In the genomic region with DNA sequence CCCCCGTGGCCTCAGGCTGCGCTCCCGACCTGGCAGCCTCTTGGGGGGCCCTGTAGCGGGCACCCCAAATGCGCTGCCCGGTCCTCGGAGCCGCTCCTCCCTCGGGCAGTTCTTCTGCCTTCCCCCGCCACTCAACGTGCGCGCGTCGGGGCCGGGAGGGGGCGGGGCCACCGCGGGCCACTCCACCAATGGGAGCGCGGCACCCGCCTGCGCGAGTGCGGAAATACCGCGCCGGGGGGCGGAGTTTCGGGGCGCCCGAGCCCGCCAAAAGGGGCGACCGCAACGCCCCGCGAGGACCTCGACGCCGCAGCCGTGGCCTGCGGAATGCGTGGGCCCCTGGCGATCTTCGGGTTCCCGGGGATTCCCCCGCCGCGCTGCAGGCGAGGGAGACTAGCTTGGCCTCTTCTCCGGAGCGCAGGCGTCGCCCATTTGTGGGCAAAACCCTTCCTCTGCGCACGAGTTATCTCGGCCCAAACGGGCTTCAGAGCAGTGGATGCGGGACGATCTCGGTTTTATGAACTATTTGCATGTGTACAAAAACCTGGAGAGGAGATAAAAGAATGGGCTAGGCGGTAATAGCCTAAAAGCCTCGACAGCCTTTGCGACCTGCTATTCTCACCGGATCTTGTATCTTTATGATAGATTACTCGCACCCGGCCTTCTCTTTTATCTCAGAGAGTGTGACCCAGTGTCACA, we compare ENCODE assay signal across 8 cellular contexts. TPM values are rescaled to one million over a fixed set of nuclear protein-coding genes. Genes with fewer than 3 reads are reported as not detected.
DNase-seq lines count a peak whose midpoint lies in the region; ATAC-seq and TF ChIP-seq lines count a peak whose summit lies in the region.

Gene TASOR (minus strand): TSS at position 144 of the 696 bp plus-strand sequence. CDS start 259 bp downstream, outside the sequence.

- CTCF ChIA-PET in CD8-positive, alpha-beta T cell (lab: Charles Lee) = interaction anchor here (0.6 to 1.6 kb wide), 3 partner anchors 10 to 306 kb away, joined by 3 to 5 read pairs (median 5); no protein-coding TSS in a partner anchor

- intact Hi-C loops in CD8-positive, alpha-beta T cell (cut with DNase I, micrococcal nuclease) = loop anchor here (2.0 to 10.0 kb wide), 5 partner anchors 36 to 1324 kb away; partner anchors contain the start of genes CCDC66 (in 1 of the 2), FLNB (in 1 of the 2) and PDE12 (in 1 of the 2)

- no peaks in the 10 kb centered on the region for H3K9me3 Mint-ChIP-seq in CD8-positive, alpha-beta T cell
- H3K9me3 Mint-ChIP-seq in activated T-cell treated with anti-CD3 and anti-CD28 coated beads, Interleukin-2, amount 50 U/mL, for 24 hours = peaks cover 10% of the 10 kb centered on the region

- H3K36me3 Mint-ChIP-seq in CD8-positive, alpha-beta T cell = peaks cover 18% of the 10 kb centered on the region
- H3K36me3 Mint-ChIP-seq in activated T-cell treated with anti-CD3 and anti-CD28 coated beads, Interleukin-2, amount 50 U/mL, for 24 hours (ENCODE audit: low read depth) = peaks cover 53% of the 10 kb centered on the region

- peak within 1 kb of the TSS; percentile 97 for H3K9ac ChIP-seq in mucosa of stomach (ENCODE audit: low read length)

- H3K27me3 Mint-ChIP-seq in CD8-positive, alpha-beta T cell (ENCODE audit: low read depth) = no peaks in the 10 kb centered on the region
- H3K27me3 Mint-ChIP-seq in activated T-cell treated with anti-CD3 and anti-CD28 coated beads, Interleukin-2, amount 50 U/mL, for 24 hours = no peaks in the 10 kb centered on the region

- no peak for TF ChIP-seq CTCF in CD8-positive, alpha-beta T cell (IDR thresholded peaks at IDR 0.05)

- peak; percentile 83 for ATAC-seq in CD8-positive, alpha-beta T cell
- ATAC-seq in GM19328 (IDR thresholded peaks at IDR 0.05; ENCODE audit: unreplicated experiment) (peak; percentile 69), HG03521 (IDR thresholded peaks at IDR 0.05; ENCODE audit: unreplicated experiment) (peak; percentile 65)

- H3K27ac ChIP-seq in CD8-positive, alpha-beta T cell (ENCODE audit: low read depth, low read length) = peak within 1 kb of the TSS; percentile 98

- H3K4me1 ChIP-seq in CD8-positive, alpha-beta T cell (ENCODE audit: insufficient read depth, low read length) = peaks cover 43% of the 10 kb centered on the region
- H3K4me1 ChIP-seq in mucosa of stomach (ENCODE audit: control insufficient read depth, insufficient read depth, low read length) = no peaks in the 10 kb centered on the region

- H3K27me3 ChIP-seq in CD8-positive, alpha-beta T cell (ENCODE audit: insufficient read depth, low read length) = no peaks in the 10 kb centered on the region
- no peaks in the 10 kb centered on the region for H3K27me3 ChIP-seq in mucosa of stomach (ENCODE audit: control insufficient read depth, insufficient read depth, low read length)

- peak; percentile 23 for TF ChIP-seq POLR2A in erythroblast (IDR thresholded peaks at IDR 0.05; ENCODE audit: low read length)

- no peaks in the 10 kb centered on the region for H3K36me3 ChIP-seq in CD8-positive, alpha-beta T cell (ENCODE audit: insufficient read depth, low read length)
- no peaks in the 10 kb centered on the region for H3K36me3 ChIP-seq in mucosa of stomach (ENCODE audit: control insufficient read depth, insufficient read depth, low read length)

- H3K9me3 ChIP-seq in CD8-positive, alpha-beta T cell (ENCODE audit: low read length) = no peaks in the 10 kb centered on the region
- no peaks in the 10 kb centered on the region for H3K9me3 ChIP-seq in mucosa of stomach (ENCODE audit: control insufficient read depth, low read length)

- H3K4me1 Mint-ChIP-seq in CD8-positive, alpha-beta T cell (ENCODE audit: low read depth) = peaks cover 36% of the 10 kb centered on the region
- H3K4me1 Mint-ChIP-seq in activated T-cell treated with anti-CD3 and anti-CD28 coated beads, Interleukin-2, amount 50 U/mL, for 24 hours (ENCODE audit: low read depth) = peaks cover 44% of the 10 kb centered on the region

- H3K4me3 ChIP-seq in CD8-positive, alpha-beta T cell (ENCODE audit: low read depth, low read length) = peak within 1 kb of the TSS; percentile 91
- H3K4me3 ChIP-seq in mucosa of stomach (ENCODE audit: low read length) = peak within 1 kb of the TSS; percentile 70

- H3K27ac Mint-ChIP-seq in CD8-positive, alpha-beta T cell = peak within 1 kb of the TSS; percentile 99
- H3K27ac Mint-ChIP-seq in activated T-cell treated with anti-CD3 and anti-CD28 coated beads, Interleukin-2, amount 50 U/mL, for 24 hours = peak within 1 kb of the TSS; percentile 96

- H3K4me3 Mint-ChIP-seq in CD8-positive, alpha-beta T cell = peak within 1 kb of the TSS; percentile 95
- H3K4me3 Mint-ChIP-seq in activated T-cell treated with anti-CD3 and anti-CD28 coated beads, Interleukin-2, amount 50 U/mL, for 24 hours = peak within 1 kb of the TSS; percentile 95

- POLR2A ChIA-PET in CD8-positive, alpha-beta T cell (lab: Charles Lee) = interaction anchor here (1.1 to 3.9 kb wide), 13 partner anchors 10 to 914 kb away, joined by 3 to 46 read pairs (median 6); partner anchors contain the start of genes ARF4, ARHGEF3 and CCDC66

- peak; percentile 75 to 91 (median 85) for DNase-seq in CD8-positive, alpha-beta T cell
- DNase-seq in OCI-M1 (lab: John Stamatoyannopoulos, UW) = peak; percentile 88
- DNase-seq in activated T-cell treated with anti-CD3 and anti-CD28 coated beads, Interleukin-2, amount 50 U/mL, for 24 hours = peak; percentile 92
- DNase-seq in erythroblast (lab: John Stamatoyannopoulos, UW) = peak; percentile 92 to 94
- DNase-seq in stimulated activated CD8-positive, alpha-beta memory T cell treated with anti-CD3 and anti-CD28 coated beads, Interleukin-4, amount 100 ng/mL, for 48 hours = peak; percentile 88

RNA-seq across cellular contexts. Expression of gene TASOR, which starts in this region (rescaled TPM):
- total RNA-seq in CD8-positive, alpha-beta T cell = 10 to 100 TPM; 31.1 to 41.5 TPM

Comparison
In these comparisons a context has a peak if more than half of its experiments do, and no peak if none do; other contexts are left out.
1. Peak in every context shown above with its lines: DNase-seq, ATAC-seq, H3K4me3 ChIP-seq and H3K27ac ChIP-seq.